16 cellular contexts compared by ENCODE assay signal in genomic region chr1:59474496-59474895, GRCh38.
DNase-seq lines count a peak whose midpoint lies in the region; ATAC-seq, FAIRE-seq and TF ChIP-seq lines count a peak whose summit lies in the region.
"Had no signal": no experiment of that assay in that cellular context is flagged by ENCODE, and none has a peak within 500 bp of the region (broad histone marks: within the 10 kb centered on the region; RNA-seq: fewer than 3 reads in every experiment).

No MANE protein-coding gene starts in this region.

- H3K27ac ChIP-seq in gastrocnemius medialis = peak overlapping the region in 3 of 4 donors; percentile 22 to 63 (median 40)
- H3K27ac ChIP-seq: BLaER1 had no signal

- peaks cover 6% of the 10 kb centered on the region for H3K9me3 Mint-ChIP-seq in stimulated activated naive CD8-positive, alpha-beta T cell treated with anti-CD3 and anti-CD28 coated beads, Interleukin-15, Interleukin-2, amounts not matched to agents 100 ng/mL and 50 ng/mL, for 24 hours

- H3K27me3 Mint-ChIP-seq in stimulated activated naive CD8-positive, alpha-beta T cell treated with anti-CD3 and anti-CD28 coated beads, Interleukin-15, Interleukin-2, amounts not matched to agents 100 ng/mL and 50 ng/mL, for 24 hours = no peaks in the 10 kb centered on the region

- DNase-seq in DMS53 (lab: John Stamatoyannopoulos, UW) (peak; percentile 62), DMS53 treated with DMSO at 0.1 percent for 48 hours (lab: John Stamatoyannopoulos, UW; ENCODE audit: unreplicated experiment) (no peak), gastrocnemius medialis (no peak), GM12892 (ENCODE audit: insufficient read length) (no peak), NCI-H1436 (lab: John Stamatoyannopoulos, UW) (no peak)
- DNase-seq in stimulated activated naive CD8-positive, alpha-beta T cell treated with anti-CD3 and anti-CD28 coated beads, Interleukin-15, Interleukin-2, amounts not matched to agents 100 U/mL and 50 U/mL, for 24 hours = no peak
- DNase-seq in stimulated activated CD8-positive, alpha-beta memory T cell treated with anti-CD3 and anti-CD28 coated beads, Interleukin-4, amount 100 ng/mL, for 48 hours = no peak
- DNase-seq: 8988T; AML-193; Caco-2; CD8-positive, alpha-beta memory T cell; GOT3 had no signal

- in situ Hi-C loops in gastrocnemius medialis (cut with MboI; ENCODE audit: low sequenced_read_pairs in 4 of 4) = no loop called here

- no peak overlapping the region for H3K4me3 ChIP-seq in gastrocnemius medialis
- H3K4me3 ChIP-seq: BLaER1, HAP-1 had no signal

- TF ChIP-seq POLR2A in gastrocnemius medialis (IDR thresholded peaks at IDR 0.05) (no peak), GM12892 (IDR thresholded peaks at IDR 0.05; ENCODE audit: low read depth, low read length) (no peak)

- no peak for ATAC-seq in stimulated activated naive CD8-positive, alpha-beta T cell treated with anti-CD3 and anti-CD28 coated beads, Interleukin-15, Interleukin-2, amounts not matched to agents 100 U/mL and 50 U/mL, for 24 hours
- no peak for ATAC-seq in gastrocnemius medialis

- H3K4me1 ChIP-seq in gastrocnemius medialis = peaks cover 25 to 33% of the 10 kb centered on the region in 2 donors
- H3K4me1 ChIP-seq: BLaER1, HAP-1 had no signal

- intact Hi-C loops in gastrocnemius medialis (cut with DNase I; ENCODE audit: low total_unique reads) = no loop called here

- no peak for FAIRE-seq in GM12892 (lab: Jason Lieb, UNC)
- FAIRE-seq: GM18507 had no signal

- peaks cover 20% of the 10 kb centered on the region for H3K36me3 Mint-ChIP-seq in stimulated activated naive CD8-positive, alpha-beta T cell treated with anti-CD3 and anti-CD28 coated beads, Interleukin-15, Interleukin-2, amounts not matched to agents 100 ng/mL and 50 ng/mL, for 24 hours (ENCODE audit: low read depth)

- peak overlapping the region; percentile 61 for H3K27ac Mint-ChIP-seq in stimulated activated naive CD8-positive, alpha-beta T cell treated with anti-CD3 and anti-CD28 coated beads, Interleukin-15, Interleukin-2, amounts not matched to agents 100 ng/mL and 50 ng/mL, for 24 hours
- H3K27ac Mint-ChIP-seq: CD8-positive, alpha-beta memory T cell had no signal

- H3K9me3 ChIP-seq in gastrocnemius medialis = no peaks in the 10 kb centered on the region
- H3K9me3 ChIP-seq: Caco-2, HAP-1 had no signal

- H3K4me1 Mint-ChIP-seq in stimulated activated naive CD8-positive, alpha-beta T cell treated with anti-CD3 and anti-CD28 coated beads, Interleukin-15, Interleukin-2, amounts not matched to agents 100 ng/mL and 50 ng/mL, for 24 hours (ENCODE audit: low read depth) = peaks cover 41% of the 10 kb centered on the region

- TF ChIP-seq CTCF in gastrocnemius medialis (IDR thresholded peaks at IDR 0.05 in 4 of 5, conservative IDR thresholded peaks at IDR 0.05 in 1 of 5) = no peak

- no peaks in the 10 kb centered on the region for H3K36me3 ChIP-seq in gastrocnemius medialis
- H3K36me3 ChIP-seq: HAP-1 had no signal

- H3K4me3 Mint-ChIP-seq in stimulated activated naive CD8-positive, alpha-beta T cell treated with anti-CD3 and anti-CD28 coated beads, Interleukin-15, Interleukin-2, amounts not matched to agents 100 ng/mL and 50 ng/mL, for 24 hours = no peak overlapping the region
- H3K4me3 Mint-ChIP-seq: CD8-positive, alpha-beta memory T cell had no signal

- no peaks in the 10 kb centered on the region for H3K27me3 ChIP-seq in gastrocnemius medialis
- H3K27me3 ChIP-seq: BLaER1 had no signal
